Comparison of ENCODE assay signal across 7 cellular contexts in the genomic region with DNA sequence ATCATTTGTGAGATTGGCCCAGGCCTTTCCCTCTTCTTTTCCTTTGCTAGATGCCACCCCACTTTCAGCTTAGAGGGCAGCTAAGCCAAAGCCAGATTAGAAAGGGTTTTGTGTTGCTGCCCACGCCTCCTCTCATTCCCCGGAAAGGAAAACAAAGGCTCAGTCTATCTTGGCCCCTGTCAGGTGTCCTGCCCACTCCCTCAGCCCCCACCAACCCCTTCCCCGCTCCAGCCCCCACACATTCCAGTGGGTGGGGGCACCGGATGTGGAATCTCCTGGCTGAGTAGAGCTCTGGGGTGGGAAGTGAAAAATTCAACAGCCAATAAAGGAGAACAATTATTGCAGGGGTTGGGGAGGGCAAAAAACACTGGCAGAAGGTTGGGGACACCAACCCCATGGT. TPM values are rescaled to one million over a fixed set of nuclear protein-coding genes. Genes with fewer than 3 reads are reported as not detected.
A peak's percentile ranks its signal among the peaks of the same experiment; 100 is the strongest.
DNase-seq lines count a peak whose midpoint lies in the region; ATAC-seq, FAIRE-seq and TF ChIP-seq lines count a peak whose summit lies in the region.
"Had no signal": no experiment of that assay in that cellular context is flagged by ENCODE, and none has a peak within 500 bp of the region (broad histone marks: within the 10 kb centered on the region; RNA-seq: fewer than 3 reads in every experiment).

No MANE protein-coding gene starts in this region.

- WGBS in adrenal gland, 4 donors, result 34 to 59% (median 52%) methylated on average over 4 of the region's 4 CpGs

- H3K4me1 Mint-ChIP-seq in naive B cell, result peaks cover 25 to 43% (median 43%) of the 10 kb centered on the region in 3 donors

- H3K9me3 ChIP-seq in ES-I3 (ENCODE audit: control insufficient read depth, insufficient read depth, low read length) (no peaks in the 10 kb centered on the region), adrenal gland (replicated peaks in 1 of 3) (no peaks in the 10 kb centered on the region)

- H3K36me3 ChIP-seq in ES-I3 (ENCODE audit: insufficient read depth, low read length), result no peaks in the 10 kb centered on the region
- H3K36me3 ChIP-seq in adrenal gland (replicated peaks in 1 of 2), result peaks cover 0 to 8% of the 10 kb centered on the region in 2 donors

- no peak for DNase-seq in adrenal gland
- DNase-seq in naive B cell, result no peak
- no peak for DNase-seq in hypothalamus (lab: John Stamatoyannopoulos, UW)
- DNase-seq in head of caudate nucleus, result no peak
- no peak for DNase-seq in GM19239 (ENCODE audit: insufficient read length, low spot score)
- DNase-seq: NCI-H748 treated with DMSO at 0.1 percent for 48 hours had no signal

- H3K4me1 ChIP-seq in ES-I3 (ENCODE audit: insufficient read depth, low read length) (peaks cover 34% of the 10 kb centered on the region), adrenal gland (replicated peaks in 1 of 2) (peaks cover 13 to 31% of the 10 kb centered on the region in 2 donors)

- H3K27me3 ChIP-seq in adrenal gland, result no peaks in the 10 kb centered on the region

- no peak overlapping the region for H3K4me3 ChIP-seq in adrenal gland

- TF ChIP-seq CTCF in adrenal gland (IDR thresholded peaks at IDR 0.05), result no peak

- no peaks in the 10 kb centered on the region for H3K9me3 Mint-ChIP-seq in naive B cell

- peak overlapping the region in 3 of 5 donors; percentile 4 to 96 (median 94) for H3K27ac ChIP-seq in adrenal gland

- TF ChIP-seq POLR2A in adrenal gland (IDR thresholded peaks at IDR 0.05), result no peak

- H3K36me3 Mint-ChIP-seq in naive B cell, result no peaks in the 10 kb centered on the region

- peak overlapping the region in 6 of 8 donors; percentile 15 to 97 (median 80) for H3K4me3 Mint-ChIP-seq in naive B cell

- H3K27ac Mint-ChIP-seq in naive B cell, result peak overlapping the region in 2 of 6 donors; percentile 28 to 38

- FAIRE-seq in GM19239 (lab: Jason Lieb, UNC), result no peak

- peak overlapping the region; percentile 86 for H3K9ac ChIP-seq in ES-I3 (ENCODE audit: low read depth, low read length)

- H3K27me3 Mint-ChIP-seq in naive B cell, result no peaks in the 10 kb centered on the region

- ATAC-seq in naive B cell (ENCODE audit: low read depth in 2 of 2), result no peak

- intact Hi-C loops in adrenal gland (cut with DNase I), result loop anchor here in 1 of 2 donors (5.0 kb wide), 1 partner anchor 61 kb away; no protein-coding TSS in a partner anchor
- intact Hi-C loops in head of caudate nucleus (cut with DNase I), result no loop called here

RNA-seq across cellular contexts. Expression of a gene that starts 2.2 kb away (rescaled TPM):
- 10 to 100 TPM in 1 of 8 donors, 1 to 10 TPM in 7; 1.9 to 25.7 (median 4.0) TPM for total RNA-seq in adrenal gland
- 10 to 100 TPM in 2 of 3 donors, 1 to 10 TPM in 1; 2.7 to 41.4 (median 32.7) TPM for polyA plus RNA-seq in adrenal gland
- polyA plus RNA-seq in naive B cell (ENCODE audit: low read depth in 6 of 6), result 1 to 10 TPM in 3 of 6 donors, under 1 TPM in 2, not detected in 1; 0.61 to 3.1 (median 1.3) TPM

RNA-seq across cellular contexts. Expression of a gene that starts 2.2 kb away (rescaled TPM):
- total RNA-seq in adrenal gland, result 100 to 1,000 TPM; 180 to 304 (median 220) TPM
- polyA plus RNA-seq in adrenal gland (1,000 to 10,000 TPM in 1 of 3 donors, 100 to 1,000 TPM in 2; 188 to 1,005 (median 657) TPM), naive B cell (ENCODE audit: low read depth in 6 of 6) (100 to 1,000 TPM; 152 to 259 (median 180) TPM)

RNA-seq across cellular contexts. Expression of a gene that starts 10.3 kb away (rescaled TPM):
- 10 to 100 TPM in 5 of 8 donors, 1 to 10 TPM in 3; 5.7 to 19.7 (median 13.3) TPM for total RNA-seq in adrenal gland
- polyA plus RNA-seq in adrenal gland (10 to 100 TPM in 2 of 3 donors, 1 to 10 TPM in 1; 9.3 to 77.1 (median 53.6) TPM), naive B cell (ENCODE audit: low read depth in 6 of 6) (under 1 TPM in 2 of 6 donors, not detected in 4; 0.14 to 0.36 TPM)

RNA-seq across cellular contexts. Expression of a gene that starts 10.8 kb away (rescaled TPM):
- 1,000 to 10,000 TPM in 6 of 8 donors, 100 to 1,000 TPM in 2; 796 to 1,954 (median 1,274) TPM for total RNA-seq in adrenal gland
- polyA plus RNA-seq in adrenal gland (1,000 to 10,000 TPM; 1,798 to 2,350 (median 1,843) TPM), naive B cell (ENCODE audit: low read depth in 6 of 6) (100 to 1,000 TPM; 115 to 150 (median 142) TPM)

RNA-seq across cellular contexts. Expression of a gene that starts 24.9 kb away (rescaled TPM):
- total RNA-seq in adrenal gland, result 1 to 10 TPM; 3.3 to 8.3 (median 7.1) TPM
- polyA plus RNA-seq in adrenal gland (1 to 10 TPM; 2.4 to 4.1 (median 3.8) TPM), naive B cell (ENCODE audit: low read depth in 6 of 6) (1 to 10 TPM in 3 of 6 donors, under 1 TPM in 3; 0.40 to 1.4 (median 0.83) TPM)

Comparison
In these comparisons a context has a peak if more than half of its experiments do, and no peak if none do; other contexts are left out.
1. RNA of a gene that starts 10.3 kb away (polyA plus RNA-seq): 9.3 to 77.1 TPM in adrenal gland; 0.14 to 0.36 TPM in naive B cell; every median in the first group is over 4 times any median in the second.